20 cellular contexts compared by ENCODE assay signal in the genomic region with DNA sequence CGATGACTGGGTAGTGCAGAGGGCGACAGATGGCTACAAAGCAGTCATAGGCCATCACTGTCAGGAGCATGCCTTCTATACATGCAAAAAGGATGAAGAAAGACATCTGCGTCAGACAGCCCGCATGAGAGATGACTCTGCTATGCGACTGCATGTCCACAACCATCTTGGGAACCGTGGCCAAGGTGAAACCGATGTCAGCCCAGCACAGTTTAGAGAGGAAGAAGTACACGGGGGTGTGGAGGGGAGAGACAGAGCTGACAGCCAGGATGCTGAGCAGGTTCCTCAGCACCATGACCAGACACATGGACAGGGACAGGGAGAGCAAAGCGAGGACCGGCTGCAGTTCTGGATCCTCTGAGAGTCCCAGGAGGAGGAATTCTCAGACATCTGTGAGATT. TPM values are rescaled to one million over a fixed set of nuclear protein-coding genes. Genes with fewer than 3 reads are reported as not detected.
"Had no signal": no experiment of that assay in that cellular context is flagged by ENCODE, and none has a peak within 500 bp of the region (broad histone marks: within the 10 kb centered on the region; RNA-seq: fewer than 3 reads in every experiment).

No MANE protein-coding gene starts in this region.

RNA-seq across cellular contexts. Expression of a gene that starts 41.6 kb away (rescaled TPM):
- total RNA-seq: activated naive CD4-positive, alpha-beta T cell treated with anti-CD3 and anti-CD28 coated beads for 36 hours; activated naive CD4-positive, alpha-beta T cell treated with anti-CD3 and anti-CD28 coated beads, Interleukin-2, amount 50 U/mL, for 72 hours; activated naive CD8-positive, alpha-beta T cell treated with anti-CD3 and anti-CD28 coated beads for 36 hours; activated naive CD8-positive, alpha-beta T cell treated with anti-CD3 and anti-CD28 coated beads, Interleukin-2, amount 10 ng/mL, durations not matched to agents 7 days and 5 days; activated T-cell treated with anti-CD3 and anti-CD28 coated beads, Interleukin-2, amount 50 U/mL, for 4 hours; activated T-cell treated with anti-CD3 and anti-CD28 coated beads, Interleukin-2, amount 50 U/mL, for 72 hours; activated T-helper 1 cell treated with anti-CD3 and anti-CD28 coated beads, Interleukin-12 subunit alpha, Interleukin-12 subunit beta, Interleukin-2, Interleukin-4 antibody, amounts not matched to agents 30 ng/mL and 10 ng/mL and 1 ng/mL, durations not matched to agents 14 hours and 24 hours and 36 hours; activated T-helper 17 cell treated with anti-CD3 and anti-CD28 coated beads, Interleukin-2, amount 50 U/mL, for 72 hours; activated T-helper 2 cell treated with anti-CD3 and anti-CD28 coated beads, Interferon-gamma antibody, Interleukin-2, Interleukin-4, amounts not matched to agents 10 μg/mL and 5 μg/mL and 100 μg/mL, durations not matched to agents 14 hours and 24 hours and 36 hours; aorta; ascending aorta; body of pancreas; bronchial epithelial cell; cerebellum had no signal
- polyA plus RNA-seq: aorta had no signal

RNA-seq across cellular contexts. Expression of a gene that starts 44.7 kb away (rescaled TPM):
- total RNA-seq: activated naive CD4-positive, alpha-beta T cell treated with anti-CD3 and anti-CD28 coated beads for 36 hours; activated naive CD4-positive, alpha-beta T cell treated with anti-CD3 and anti-CD28 coated beads, Interleukin-2, amount 50 U/mL, for 72 hours; activated naive CD8-positive, alpha-beta T cell treated with anti-CD3 and anti-CD28 coated beads for 36 hours; activated naive CD8-positive, alpha-beta T cell treated with anti-CD3 and anti-CD28 coated beads, Interleukin-2, amount 10 ng/mL, durations not matched to agents 7 days and 5 days; activated T-cell treated with anti-CD3 and anti-CD28 coated beads, Interleukin-2, amount 50 U/mL, for 4 hours; activated T-cell treated with anti-CD3 and anti-CD28 coated beads, Interleukin-2, amount 50 U/mL, for 72 hours; activated T-helper 1 cell treated with anti-CD3 and anti-CD28 coated beads, Interleukin-12 subunit alpha, Interleukin-12 subunit beta, Interleukin-2, Interleukin-4 antibody, amounts not matched to agents 30 ng/mL and 10 ng/mL and 1 ng/mL, durations not matched to agents 14 hours and 24 hours and 36 hours; activated T-helper 17 cell treated with anti-CD3 and anti-CD28 coated beads, Interleukin-2, amount 50 U/mL, for 72 hours; activated T-helper 2 cell treated with anti-CD3 and anti-CD28 coated beads, Interferon-gamma antibody, Interleukin-2, Interleukin-4, amounts not matched to agents 10 μg/mL and 5 μg/mL and 100 μg/mL, durations not matched to agents 14 hours and 24 hours and 36 hours; aorta; astrocyte; body of pancreas; breast epithelium; bronchial epithelial cell; cerebellum; chondrocyte had no signal
- polyA plus RNA-seq: adipose tissue, adrenal gland, aorta, cardiac muscle cell had no signal
